In the genomic region with DNA sequence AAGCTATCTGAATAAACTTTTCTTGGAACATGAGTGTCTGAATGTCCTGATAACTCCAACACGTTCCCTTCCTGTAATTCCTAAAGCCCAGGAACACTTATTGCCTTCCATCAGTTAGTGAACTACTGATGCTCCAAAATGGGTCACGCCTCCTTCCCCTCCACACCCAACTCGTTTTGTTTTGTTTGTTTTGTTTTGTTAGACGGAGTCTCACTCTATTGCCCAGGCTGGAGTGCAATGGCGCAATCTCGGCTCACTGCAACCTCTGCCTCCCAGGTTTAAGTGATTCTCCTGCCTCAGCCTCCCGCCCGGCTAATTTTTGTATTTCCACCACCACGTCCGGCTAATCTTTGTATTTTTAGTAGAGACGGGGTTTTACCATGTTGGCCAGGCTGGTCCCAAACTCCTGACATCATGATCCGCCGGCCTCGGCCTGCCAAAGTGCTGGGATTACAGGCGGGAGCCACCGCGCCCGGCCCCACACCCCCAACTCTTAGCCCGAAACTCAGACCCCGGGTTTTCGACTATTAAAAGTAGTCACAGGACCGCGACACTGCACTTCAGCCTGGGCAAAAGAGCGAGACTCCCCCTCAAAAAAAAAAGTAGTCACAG, we compare ENCODE assay signal across 8 cellular contexts. TPM values are rescaled to one million over a fixed set of nuclear protein-coding genes. Genes with fewer than 3 reads are reported as not detected.
A peak's percentile ranks its signal among the peaks of the same experiment; 100 is the strongest.
DNase-seq lines count a peak whose midpoint lies in the region; ATAC-seq and TF ChIP-seq lines count a peak whose summit lies in the region.

No MANE protein-coding gene starts in this region.

- H3K27me3 Mint-ChIP-seq in T-helper 1 cell treated with Interleukin-12 subunit alpha and Interleukin-12 subunit beta and Interleukin-4 antibody, amounts not matched to agents 30 μg/mL and 1 μg/mL, for 36 hours (ENCODE audit: low read depth) = no peaks in the 10 kb centered on the region
- H3K27me3 Mint-ChIP-seq in central memory CD8-positive, alpha-beta T cell = peaks cover 2% of the 10 kb centered on the region

- intact Hi-C loops in mucosa of descending colon (cut with DNase I, micrococcal nuclease) = no loop called here

- DNase-seq in T-helper 1 cell (no peak), mucosa of descending colon (peak in 2 of 3 donors; percentile 29 to 49), NOMO-1 (lab: John Stamatoyannopoulos, UW; ENCODE audit: unreplicated experiment in 2 of 2) (no peak), NCI-H510A treated with DMSO at 0.1 percent for 48 hours (lab: John Stamatoyannopoulos, UW) (no peak), HCEC 1CT (no peak)
- DNase-seq in central memory CD8-positive, alpha-beta T cell (ENCODE audit: low spot score in 2 of 2) = no peak

- H3K9me3 Mint-ChIP-seq in T-helper 1 cell treated with Interleukin-12 subunit alpha and Interleukin-12 subunit beta and Interleukin-4 antibody, amounts not matched to agents 30 μg/mL and 1 μg/mL, for 36 hours = no peaks in the 10 kb centered on the region
- no peaks in the 10 kb centered on the region for H3K9me3 Mint-ChIP-seq in central memory CD8-positive, alpha-beta T cell

- H3K4me1 Mint-ChIP-seq in T-helper 1 cell treated with Interleukin-12 subunit alpha and Interleukin-12 subunit beta and Interleukin-4 antibody, amounts not matched to agents 30 μg/mL and 1 μg/mL, for 36 hours (ENCODE audit: low read depth) = peaks cover 3% of the 10 kb centered on the region
- H3K4me1 Mint-ChIP-seq in central memory CD8-positive, alpha-beta T cell = no peaks in the 10 kb centered on the region

- no peak overlapping the region for H3K4me3 Mint-ChIP-seq in T-helper 1 cell treated with Interleukin-12 subunit alpha and Interleukin-12 subunit beta and Interleukin-4 antibody, amounts not matched to agents 30 μg/mL and 1 μg/mL, for 36 hours
- H3K4me3 Mint-ChIP-seq in central memory CD8-positive, alpha-beta T cell = no peak overlapping the region

- H3K27me3 ChIP-seq in HUES6 (ENCODE audit: control insufficient read depth, insufficient read depth, low read length) = no peaks in the 10 kb centered on the region

- H3K9ac ChIP-seq in HUES6 (ENCODE audit: low read length) = peak overlapping the region; percentile 95

- peak overlapping the region; percentile 98; the same call in 1 of the 2 replicates for H3K27ac ChIP-seq in HUES6 (ENCODE audit: low read depth, low read length)

- peaks cover 7% of the 10 kb centered on the region for H3K4me1 ChIP-seq in HUES6 (ENCODE audit: control insufficient read depth, insufficient read depth, low read length)
- H3K4me1 ChIP-seq in mucosa of descending colon (ENCODE audit: low read depth) = peaks cover 10% of the 10 kb centered on the region

- peak; percentile 9 for ATAC-seq in central memory CD8-positive, alpha-beta T cell (replicated peaks; ENCODE audit: extremely low read depth, poor library complexity, severe bottlenecking)
- peak; percentile 37 for ATAC-seq in mucosa of descending colon

- TF ChIP-seq CTCF in mucosa of descending colon (IDR thresholded peaks at IDR 0.05) = no peak

- H3K4me3 ChIP-seq in HUES6 (ENCODE audit: low read depth, low read length) (peak overlapping the region; percentile 99), mucosa of descending colon (peak overlapping the region; percentile 80)

- no peaks in the 10 kb centered on the region for H3K9me3 ChIP-seq in HUES6 (ENCODE audit: control insufficient read depth, insufficient read depth, low read depth, low read length)
- no peaks in the 10 kb centered on the region for H3K9me3 ChIP-seq in mucosa of descending colon

- peak overlapping the region; percentile 62 for H3K27ac Mint-ChIP-seq in T-helper 1 cell treated with Interleukin-12 subunit alpha and Interleukin-12 subunit beta and Interleukin-4 antibody, amounts not matched to agents 30 μg/mL and 1 μg/mL, for 36 hours
- no peak overlapping the region for H3K27ac Mint-ChIP-seq in central memory CD8-positive, alpha-beta T cell (ENCODE audit: low read depth)

- H3K36me3 ChIP-seq in HUES6 (ENCODE audit: control insufficient read depth, insufficient read depth, low read length) = no peaks in the 10 kb centered on the region
- no peaks in the 10 kb centered on the region for H3K36me3 ChIP-seq in mucosa of descending colon (ENCODE audit: low read depth)

- no peaks in the 10 kb centered on the region for H3K36me3 Mint-ChIP-seq in T-helper 1 cell treated with Interleukin-12 subunit alpha and Interleukin-12 subunit beta and Interleukin-4 antibody, amounts not matched to agents 30 μg/mL and 1 μg/mL, for 36 hours (ENCODE audit: low read depth)
- peaks cover 3% of the 10 kb centered on the region for H3K36me3 Mint-ChIP-seq in central memory CD8-positive, alpha-beta T cell (ENCODE audit: insufficient read depth)

RNA-seq across cellular contexts. Expression of a gene that starts 0.8 kb away (rescaled TPM):
- total RNA-seq in mucosa of descending colon = 10 to 100 TPM in 1 of 3 donors, 1 to 10 TPM in 2; 9.4 to 10.6 (median 9.7) TPM

RNA-seq across cellular contexts. Expression of a gene that starts 25.1 kb away (rescaled TPM):
- total RNA-seq in mucosa of descending colon = 10 to 100 TPM; 33.8 to 45.7 (median 37.1) TPM

Comparison
In these comparisons a context has a peak if more than half of its experiments do, and no peak if none do; other contexts are left out.
1. DNase-seq: peak in mucosa of descending colon (2 of 3); none in T-helper 1 cell (0 of 5), central memory CD8-positive, alpha-beta T cell (0 of 2), NOMO-1 (0 of 2), NCI-H510A treated with DMSO at 0.1 percent for 48 hours (single experiment) and HCEC 1CT (single experiment).